In the genomic region with DNA sequence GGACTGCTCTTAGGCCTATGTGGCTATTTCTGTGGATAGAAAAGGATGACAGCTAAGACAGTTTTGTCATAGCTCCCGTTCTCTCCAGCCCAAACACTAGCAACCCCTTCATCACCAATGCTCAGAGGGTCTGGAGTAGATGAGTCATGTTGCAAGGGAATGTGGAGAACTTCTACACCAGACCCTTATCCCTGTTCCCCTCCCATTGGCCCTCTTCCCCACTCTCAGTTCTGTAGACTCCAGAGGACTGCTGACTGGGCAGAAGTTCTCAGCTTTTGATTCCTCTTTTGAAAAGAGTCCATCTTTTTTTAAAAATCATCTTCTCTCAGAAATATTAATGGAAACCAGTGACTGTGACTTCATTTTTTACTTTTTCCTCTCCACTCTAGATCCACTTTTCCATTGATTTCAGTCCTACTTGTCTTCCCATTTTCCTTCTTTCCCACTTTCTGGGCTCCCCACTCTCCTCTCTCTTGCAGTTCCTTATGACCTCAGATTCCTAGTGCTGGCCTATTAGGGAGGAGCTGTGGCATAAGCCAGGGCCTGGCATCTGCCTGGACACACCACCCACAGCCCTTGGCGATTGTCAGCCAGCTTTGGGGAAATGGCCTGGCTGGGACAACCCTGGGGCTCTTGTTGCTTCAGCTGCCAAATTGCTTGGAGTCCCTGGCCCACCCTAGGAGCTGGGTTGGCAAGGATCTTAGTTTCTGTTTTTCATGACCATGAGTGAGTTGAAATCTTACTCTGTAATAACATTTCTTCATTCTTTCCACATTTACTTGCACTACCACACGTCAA, we compare ENCODE assay signal across 15 cellular contexts. TPM values are rescaled to one million over a fixed set of nuclear protein-coding genes. Genes with fewer than 3 reads are reported as not detected.
DNase-seq lines count a peak whose midpoint lies in the region; ATAC-seq and TF ChIP-seq lines count a peak whose summit lies in the region.
"Had no signal": no experiment of that assay in that cellular context is flagged by ENCODE, and none has a peak within 500 bp of the region (broad histone marks: within the 10 kb centered on the region; RNA-seq: fewer than 3 reads in every experiment).

No MANE protein-coding gene starts in this region.

- in situ Hi-C loops in G401 (cut with HindIII; ENCODE audit: low sequenced_read_pairs) (no loop called here), KBM-7 (cut with MboI; ENCODE audit: low pct_unique_long_range_greater_than_20kb, low sequenced_read_pairs) (no loop called here)

- ATAC-seq in body of pancreas: no peak
- ATAC-seq in left lung: peak; percentile 6
- ATAC-seq in stimulated activated naive B cell treated with anti-CD40 and anti-IgM and Interleukin-4, amounts not matched to agents 10 μg/mL and 1 μg/mL and 100 μg/mL, for 72 hours (replicated peaks): no peak
- no peak for ATAC-seq in HG03097 (IDR thresholded peaks at IDR 0.05; ENCODE audit: low FRiP score, unreplicated experiment)

- H3K27ac ChIP-seq in body of pancreas (peak overlapping the region; percentile 45 to 84 (median 53)), left lung (peak overlapping the region in 1 of 2 donors; percentile 5)

- H3K9me3 ChIP-seq in body of pancreas (no peaks in the 10 kb centered on the region), left lung (no peaks in the 10 kb centered on the region)
- H3K9me3 ChIP-seq: BE2C had no signal

- H3K27me3 Mint-ChIP-seq in stimulated activated naive B cell treated with anti-CD40 and anti-IgM and Interleukin-4, amounts not matched to agents 10 μg/mL and 1 μg/mL and 100 μg/mL, for 72 hours: no peaks in the 10 kb centered on the region

- H3K4me1 ChIP-seq in body of pancreas (peaks cover 37% of the 10 kb centered on the region), left lung (peaks cover 5 to 17% of the 10 kb centered on the region in 2 donors)

- H3K4me3 ChIP-seq in body of pancreas: no peak overlapping the region
- no peak overlapping the region for H3K4me3 ChIP-seq in left lung

- intact Hi-C loops in body of pancreas (cut with DNase I): no loop called here
- intact Hi-C loops in left lung (cut with DNase I): no loop called here

- H3K27me3 ChIP-seq in body of pancreas (no peaks in the 10 kb centered on the region), left lung (peaks cover 0 to 24% of the 10 kb centered on the region in 2 donors)
- H3K27me3 ChIP-seq: BE2C had no signal

- WGBS in body of pancreas, 2 donors: 40 to 48% methylated on average over 3 of the region's 3 CpGs

- no peaks in the 10 kb centered on the region for H3K36me3 ChIP-seq in body of pancreas (replicated peaks in 1 of 2; ENCODE audit: insufficient read depth in 1 of 2, low read depth in 2 of 2)
- H3K36me3 ChIP-seq in left lung: no peaks in the 10 kb centered on the region
- H3K36me3 ChIP-seq: BE2C had no signal

- no peaks in the 10 kb centered on the region for H3K9me3 Mint-ChIP-seq in stimulated activated naive B cell treated with anti-CD40 and anti-IgM and Interleukin-4, amounts not matched to agents 10 μg/mL and 1 μg/mL and 100 μg/mL, for 72 hours

- DNase-seq in G401 (ENCODE audit: low spot score) (peak; percentile 72), body of pancreas (peak in 1 of 4 donors; percentile 34), left lung (no peak), AG08396 (ENCODE audit: low spot score) (no peak), HuH-7.5 (ENCODE audit: low spot score) (no peak), KBM-7 (no peak)
- no peak for DNase-seq in stimulated activated naive B cell treated with anti-CD40 and anti-IgM and Interleukin-4, amounts not matched to agents 10 μg/mL and 1 μg/mL and 100 μg/mL, for 72 hours
- DNase-seq: activated naive CD4-positive, alpha-beta T cell treated with anti-CD3 and anti-CD28 coated beads, Interleukin-2, amount 50 U/mL, for 16 hours; BE2C; effector memory CD4-positive, alpha-beta T cell; NCI-H1694; NCI-H226; SHP77 treated with DMSO at 0.1 percent for 48 hours; stimulated activated naive CD4-positive, alpha-beta T cell had no signal

- H3K27ac Mint-ChIP-seq in stimulated activated naive B cell treated with anti-CD40 and anti-IgM and Interleukin-4, amounts not matched to agents 10 μg/mL and 1 μg/mL and 100 μg/mL, for 72 hours: peak overlapping the region; percentile 70

- no peak for TF ChIP-seq POLR2A in body of pancreas (IDR thresholded peaks at IDR 0.05)

- no peak overlapping the region for H3K4me3 Mint-ChIP-seq in stimulated activated naive B cell treated with anti-CD40 and anti-IgM and Interleukin-4, amounts not matched to agents 10 μg/mL and 1 μg/mL and 100 μg/mL, for 72 hours

- no peak for TF ChIP-seq CTCF in body of pancreas (IDR thresholded peaks at IDR 0.05)
- TF ChIP-seq CTCF in left lung (IDR thresholded peaks at IDR 0.05): no peak

- peaks cover 49 to 82% of the 10 kb centered on the region in 2 donors for H3K4me1 Mint-ChIP-seq in stimulated activated naive B cell treated with anti-CD40 and anti-IgM and Interleukin-4, amounts not matched to agents 10 μg/mL and 1 μg/mL and 100 μg/mL, for 72 hours

- peaks cover 0 to 1% of the 10 kb centered on the region in 2 donors for H3K36me3 Mint-ChIP-seq in stimulated activated naive B cell treated with anti-CD40 and anti-IgM and Interleukin-4, amounts not matched to agents 10 μg/mL and 1 μg/mL and 100 μg/mL, for 72 hours

RNA-seq across cellular contexts. Expression of gene MYZAP, which starts 2.2 kb away (rescaled TPM):
- total RNA-seq in G401 (2014; rRNA removed; shearing (Covaris generic)): 0.06 and 3.4 TPM in 2 replicates
- total RNA-seq in body of pancreas (10 to 100 TPM; 10.9 to 16.3 TPM), left lung (10 to 100 TPM; 17.1 to 20.0 TPM)
